2 cellular contexts compared by ENCODE assay signal in genomic region chr1:32062867-32063230, GRCh38.
TF ChIP-seq lines count a peak whose summit lies in the region.

No MANE protein-coding gene starts in this region.

TF ChIP-seq in HCT116, 20 proteins besides CTCF, POLR2A, EP300 and RAD21:
- no peak for TF ChIP-seq EZH2phosphoT487 (IDR thresholded peaks at IDR 0.05; ENCODE audit: borderline replicate concordance)
- no peak for TF ChIP-seq EZH2 (IDR thresholded peaks at IDR 0.05)

TF ChIP-seq in HepG2, 621 proteins besides CTCF, POLR2A, EP300 and RAD21:
- TF ChIP-seq CBFB (CRISPR knock-in tag; IDR thresholded peaks at IDR 0.05) (no peak), YEATS4 (CRISPR knock-in tag; IDR thresholded peaks at IDR 0.05; ENCODE audit: borderline replicate concordance) (no peak), ZNF598 (CRISPR knock-in tag; IDR thresholded peaks at IDR 0.05; ENCODE audit: borderline replicate concordance) (no peak), AKNA (CRISPR knock-in tag; IDR thresholded peaks at IDR 0.05; ENCODE audit: borderline replicate concordance) (no peak), NONO (IDR thresholded peaks at IDR 0.05) (no peak), NONO (CRISPR knock-in tag; conservative IDR thresholded peaks at IDR 0.05) (no peak), ZNF619 (CRISPR knock-in tag; IDR thresholded peaks at IDR 0.05) (no peak), PCBP1 (IDR thresholded peaks at IDR 0.05; ENCODE audit: borderline replicate concordance, low read depth, low read length) (no peak), HNRNPH1 (optimal IDR thresholded peaks at IDR 0.05; ENCODE audit: low read depth, low read length) (no peak), ZNF644 (CRISPR knock-in tag; IDR thresholded peaks at IDR 0.05; ENCODE audit: low read depth) (no peak), FOXA1 (IDR thresholded peaks at IDR 0.05) (no peak), FOXA1 (CRISPR knock-in tag; IDR thresholded peaks at IDR 0.05) (no peak)
- TF ChIP-seq, protein P1, sequence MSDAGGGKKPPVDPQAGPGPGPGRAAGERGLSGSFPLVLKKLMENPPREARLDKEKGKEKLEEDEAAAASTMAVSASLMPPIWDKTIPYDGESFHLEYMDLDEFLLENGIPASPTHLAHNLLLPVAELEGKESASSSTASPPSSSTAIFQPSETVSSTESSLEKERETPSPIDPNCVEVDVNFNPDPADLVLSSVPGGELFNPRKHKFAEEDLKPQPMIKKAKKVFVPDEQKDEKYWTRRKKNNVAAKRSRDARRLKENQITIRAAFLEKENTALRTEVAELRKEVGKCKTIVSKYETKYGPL (CRISPR knock-in tag; IDR thresholded peaks at IDR 0.05): no peak
- TF ChIP-seq, protein P2, sequence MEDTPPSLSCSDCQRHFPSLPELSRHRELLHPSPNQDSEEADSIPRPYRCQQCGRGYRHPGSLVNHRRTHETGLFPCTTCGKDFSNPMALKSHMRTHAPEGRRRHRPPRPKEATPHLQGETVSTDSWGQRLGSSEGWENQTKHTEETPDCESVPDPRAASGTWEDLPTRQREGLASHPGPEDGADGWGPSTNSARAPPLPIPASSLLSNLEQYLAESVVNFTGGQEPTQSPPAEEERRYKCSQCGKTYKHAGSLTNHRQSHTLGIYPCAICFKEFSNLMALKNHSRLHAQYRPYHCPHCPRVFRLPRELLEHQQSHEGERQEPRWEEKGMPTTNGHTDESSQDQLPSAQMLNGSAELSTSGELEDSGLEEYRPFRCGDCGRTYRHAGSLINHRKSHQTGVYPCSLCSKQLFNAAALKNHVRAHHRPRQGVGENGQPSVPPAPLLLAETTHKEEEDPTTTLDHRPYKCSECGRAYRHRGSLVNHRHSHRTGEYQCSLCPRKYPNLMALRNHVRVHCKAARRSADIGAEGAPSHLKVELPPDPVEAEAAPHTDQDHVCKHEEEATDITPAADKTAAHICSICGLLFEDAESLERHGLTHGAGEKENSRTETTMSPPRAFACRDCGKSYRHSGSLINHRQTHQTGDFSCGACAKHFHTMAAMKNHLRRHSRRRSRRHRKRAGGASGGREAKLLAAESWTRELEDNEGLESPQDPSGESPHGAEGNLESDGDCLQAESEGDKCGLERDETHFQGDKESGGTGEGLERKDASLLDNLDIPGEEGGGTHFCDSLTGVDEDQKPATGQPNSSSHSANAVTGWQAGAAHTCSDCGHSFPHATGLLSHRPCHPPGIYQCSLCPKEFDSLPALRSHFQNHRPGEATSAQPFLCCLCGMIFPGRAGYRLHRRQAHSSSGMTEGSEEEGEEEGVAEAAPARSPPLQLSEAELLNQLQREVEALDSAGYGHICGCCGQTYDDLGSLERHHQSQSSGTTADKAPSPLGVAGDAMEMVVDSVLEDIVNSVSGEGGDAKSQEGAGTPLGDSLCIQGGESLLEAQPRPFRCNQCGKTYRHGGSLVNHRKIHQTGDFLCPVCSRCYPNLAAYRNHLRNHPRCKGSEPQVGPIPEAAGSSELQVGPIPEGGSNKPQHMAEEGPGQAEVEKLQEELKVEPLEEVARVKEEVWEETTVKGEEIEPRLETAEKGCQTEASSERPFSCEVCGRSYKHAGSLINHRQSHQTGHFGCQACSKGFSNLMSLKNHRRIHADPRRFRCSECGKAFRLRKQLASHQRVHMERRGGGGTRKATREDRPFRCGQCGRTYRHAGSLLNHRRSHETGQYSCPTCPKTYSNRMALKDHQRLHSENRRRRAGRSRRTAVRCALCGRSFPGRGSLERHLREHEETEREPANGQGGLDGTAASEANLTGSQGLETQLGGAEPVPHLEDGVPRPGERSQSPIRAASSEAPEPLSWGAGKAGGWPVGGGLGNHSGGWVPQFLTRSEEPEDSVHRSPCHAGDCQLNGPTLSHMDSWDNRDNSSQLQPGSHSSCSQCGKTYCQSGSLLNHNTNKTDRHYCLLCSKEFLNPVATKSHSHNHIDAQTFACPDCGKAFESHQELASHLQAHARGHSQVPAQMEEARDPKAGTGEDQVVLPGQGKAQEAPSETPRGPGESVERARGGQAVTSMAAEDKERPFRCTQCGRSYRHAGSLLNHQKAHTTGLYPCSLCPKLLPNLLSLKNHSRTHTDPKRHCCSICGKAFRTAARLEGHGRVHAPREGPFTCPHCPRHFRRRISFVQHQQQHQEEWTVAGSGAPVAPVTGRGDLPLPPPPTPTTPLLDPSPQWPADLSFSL (CRISPR knock-in tag; IDR thresholded peaks at IDR 0.05): no peak
- TF ChIP-seq, protein P3, sequence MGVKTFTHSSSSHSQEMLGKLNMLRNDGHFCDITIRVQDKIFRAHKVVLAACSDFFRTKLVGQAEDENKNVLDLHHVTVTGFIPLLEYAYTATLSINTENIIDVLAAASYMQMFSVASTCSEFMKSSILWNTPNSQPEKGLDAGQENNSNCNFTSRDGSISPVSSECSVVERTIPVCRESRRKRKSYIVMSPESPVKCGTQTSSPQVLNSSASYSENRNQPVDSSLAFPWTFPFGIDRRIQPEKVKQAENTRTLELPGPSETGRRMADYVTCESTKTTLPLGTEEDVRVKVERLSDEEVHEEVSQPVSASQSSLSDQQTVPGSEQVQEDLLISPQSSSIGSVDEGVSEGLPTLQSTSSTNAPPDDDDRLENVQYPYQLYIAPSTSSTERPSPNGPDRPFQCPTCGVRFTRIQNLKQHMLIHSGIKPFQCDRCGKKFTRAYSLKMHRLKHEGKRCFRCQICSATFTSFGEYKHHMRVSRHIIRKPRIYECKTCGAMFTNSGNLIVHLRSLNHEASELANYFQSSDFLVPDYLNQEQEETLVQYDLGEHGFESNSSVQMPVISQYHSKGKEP (CRISPR knock-in tag; IDR thresholded peaks at IDR 0.05): no peak
